Comparison of ENCODE assay signal across 1 cellular context in the genomic region with DNA sequence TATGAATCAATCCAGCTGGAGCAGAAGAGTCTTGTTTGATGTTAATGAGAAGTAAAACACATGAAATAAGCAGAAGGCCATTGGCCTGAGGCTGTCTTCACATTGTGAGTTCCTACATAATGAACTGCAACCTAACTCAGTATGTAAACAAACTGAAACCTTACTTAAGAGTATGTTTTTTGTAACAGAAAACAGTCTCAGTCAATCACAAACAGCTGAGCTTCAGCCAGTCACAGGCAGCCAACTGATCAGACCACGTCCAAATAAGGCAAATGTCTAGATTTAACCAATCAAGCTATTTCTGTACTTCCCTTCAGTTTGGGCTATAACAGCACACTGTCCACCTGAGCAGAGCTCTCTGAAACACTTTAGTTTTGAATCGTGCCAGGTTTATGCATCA.
TF ChIP-seq lines count a peak whose summit lies in the region.

No MANE protein-coding gene starts in this region.

TF ChIP-seq in GM12878, 131 proteins besides CTCF, POLR2A, EP300 and RAD21 (continued from another document):
- TF ChIP-seq MTA3 (IDR thresholded peaks at IDR 0.05; ENCODE audit: borderline replicate concordance, low read length) (no peak), RFX5 (IDR thresholded peaks at IDR 0.05; ENCODE audit: low read depth, low read length) (no peak), CHD2 (IDR thresholded peaks at IDR 0.05; ENCODE audit: borderline replicate concordance, low read depth, low read length) (no peak), STAT1 (conservative IDR thresholded peaks at IDR 0.05) (no peak), FOXK2 (IDR thresholded peaks at IDR 0.05) (no peak)
- TF ChIP-seq, protein P1, sequence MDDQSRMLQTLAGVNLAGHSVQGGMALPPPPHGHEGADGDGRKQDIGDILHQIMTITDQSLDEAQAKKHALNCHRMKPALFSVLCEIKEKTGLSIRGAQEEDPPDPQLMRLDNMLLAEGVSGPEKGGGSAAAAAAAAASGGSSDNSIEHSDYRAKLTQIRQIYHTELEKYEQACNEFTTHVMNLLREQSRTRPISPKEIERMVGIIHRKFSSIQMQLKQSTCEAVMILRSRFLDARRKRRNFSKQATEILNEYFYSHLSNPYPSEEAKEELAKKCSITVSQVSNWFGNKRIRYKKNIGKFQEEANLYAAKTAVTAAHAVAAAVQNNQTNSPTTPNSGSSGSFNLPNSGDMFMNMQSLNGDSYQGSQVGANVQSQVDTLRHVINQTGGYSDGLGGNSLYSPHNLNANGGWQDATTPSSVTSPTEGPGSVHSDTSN (IDR thresholded peaks at IDR 0.05; ENCODE audit: insufficient replicate concordance, low read depth, low read length): no peak
